Comparison of ENCODE assay signal across 8 cellular contexts in genomic region chr4:101346562-101347266, GRCh38. TPM values are rescaled to one million over a fixed set of nuclear protein-coding genes. Genes with fewer than 3 reads are reported as not detected.
DNase-seq lines count a peak whose midpoint lies in the region; ATAC-seq and TF ChIP-seq lines count a peak whose summit lies in the region.

No MANE protein-coding gene starts in this region.

- H3K27ac Mint-ChIP-seq in Calu3 (ENCODE audit: unreplicated experiment), result peak overlapping the region; percentile 84

- no peaks in the 10 kb centered on the region for H3K36me3 ChIP-seq in HUES6 (ENCODE audit: control insufficient read depth, insufficient read depth, low read length)

- no peaks in the 10 kb centered on the region for H3K27me3 Mint-ChIP-seq in Calu3 (ENCODE audit: unreplicated experiment)

- peak overlapping the region; percentile 77 for H3K9ac ChIP-seq in HUES6 (ENCODE audit: low read length)

- H3K4me1 Mint-ChIP-seq in Calu3 (ENCODE audit: low read depth, unreplicated experiment), result peaks cover 49% of the 10 kb centered on the region

- H3K4me1 ChIP-seq in HUES6 (ENCODE audit: control insufficient read depth, insufficient read depth, low read length), result peaks cover 12% of the 10 kb centered on the region

- ATAC-seq in GM21423 (IDR thresholded peaks at IDR 0.05; ENCODE audit: unreplicated experiment) (peak; percentile 2), sciatic nerve (peak; percentile 41), GM18861 (IDR thresholded peaks at IDR 0.05; ENCODE audit: unreplicated experiment) (no peak)

- DNase-seq in Calu3 (peak; percentile 37), SKM-1 treated with dmso at 0.1 percent for 144 hours (lab: John Stamatoyannopoulos, UW; ENCODE audit: unreplicated experiment) (peak; percentile 49), astrocyte of the cerebellum (ENCODE audit: low read depth) (no peak), hypothalamus (lab: John Stamatoyannopoulos, UW) (peak in 47 of 51 donors; percentile 12 to 91 (median 63)), sciatic nerve (ENCODE audit: low spot score) (peak; percentile 77)

- H3K9me3 ChIP-seq in HUES6 (ENCODE audit: control insufficient read depth, insufficient read depth, low read depth, low read length), result no peaks in the 10 kb centered on the region

- TF ChIP-seq CTCF in Calu3 (IDR thresholded peaks at IDR 0.05; ENCODE audit: unreplicated experiment) (no peak), astrocyte of the cerebellum (IDR thresholded peaks at IDR 0.05; ENCODE audit: low read depth, low read length, missing control alignments) (no peak)

- CTCF ChIA-PET in Calu3 (lab: Charles Lee), result interaction anchor here (0.6 kb wide), 1 partner anchor 265 kb away, joined by 4 read pairs; no protein-coding TSS in a partner anchor

- H3K9me3 Mint-ChIP-seq in Calu3 (ENCODE audit: low read depth, unreplicated experiment), result no peaks in the 10 kb centered on the region

- intact Hi-C loops in Calu3 (cut with micrococcal nuclease; ENCODE audit: unreplicated experiment) (loop anchor here (5.0 kb wide), 1 partner anchor 386 kb away; no protein-coding TSS in a partner anchor), sciatic nerve (cut with DNase I) (loop anchor here (10.0 kb wide), 1 partner anchor 62 kb away; no protein-coding TSS in a partner anchor)

- H3K27me3 ChIP-seq in HUES6 (ENCODE audit: control insufficient read depth, insufficient read depth, low read length), result peaks cover 20% of the 10 kb centered on the region

- H3K4me3 ChIP-seq in HUES6 (ENCODE audit: low read depth, low read length), result peak overlapping the region; percentile 82
- H3K4me3 ChIP-seq in astrocyte of the cerebellum (ENCODE audit: low read depth, low read length), result peak overlapping the region; percentile 79

- H3K36me3 Mint-ChIP-seq in Calu3 (ENCODE audit: insufficient read depth, unreplicated experiment), result peaks cover 44% of the 10 kb centered on the region

- H3K27ac ChIP-seq in HUES6 (ENCODE audit: low read depth, low read length), result peak overlapping the region; percentile 30; the same call in 1 of the 2 replicates

- peak overlapping the region; percentile 99 for H3K4me3 Mint-ChIP-seq in Calu3 (ENCODE audit: low read depth, unreplicated experiment)

- no TSS peak for BruUV-seq in Calu3 (replicated peaks; lab: Mats Ljungman, UMichigan)

- in situ Hi-C loops in astrocyte of the cerebellum (cut with HindIII; ENCODE audit: low sequenced_read_pairs), result no loop called here

RNA-seq across cellular contexts. Expression of gene PPP3CA, which starts 0.6 kb away (rescaled TPM):
- total RNA-seq in Calu3 (2022), result 33.2 and 33.7 TPM in 2 replicates
- total RNA-seq in sciatic nerve, result 56.8 TPM
